ENCODE assay signal across 30 cellular contexts in genomic region chr6:13409991-13410390, GRCh38.
DNase-seq lines count a peak whose midpoint lies in the region; ATAC-seq, FAIRE-seq and TF ChIP-seq lines count a peak whose summit lies in the region.
"Had no signal": no experiment of that assay in that cellular context is flagged by ENCODE, and none has a peak within 500 bp of the region (broad histone marks: within the 10 kb centered on the region; RNA-seq: fewer than 3 reads in every experiment).

No MANE protein-coding gene starts in this region.

- H3K27ac ChIP-seq in HL-60 (replicated peaks) = peak overlapping the region; percentile 26; the same call in 1 of the 2 replicates
- H3K27ac ChIP-seq in astrocyte (ENCODE audit: low read depth, low read length) = no peak overlapping the region
- H3K27ac ChIP-seq in right cardiac atrium (ENCODE audit: low read length) = peak overlapping the region; percentile 34
- peak overlapping the region in 3 of 4 donors; percentile 33 to 66 (median 55) for H3K27ac ChIP-seq in sigmoid colon
- H3K27ac ChIP-seq: ovary, thyroid gland had no signal

- H3K4me1 ChIP-seq in astrocyte (ENCODE audit: insufficient read depth, low read length) = peaks cover 14% of the 10 kb centered on the region
- H3K4me1 ChIP-seq in right cardiac atrium (ENCODE audit: control insufficient read depth, insufficient read depth, low read length) = peaks cover 29% of the 10 kb centered on the region
- H3K4me1 ChIP-seq in sigmoid colon = peaks cover 0 to 82% (median 46%) of the 10 kb centered on the region in 4 donors
- H3K4me1 ChIP-seq: BE2C had no signal

- TF ChIP-seq EP300 in sigmoid colon (IDR thresholded peaks at IDR 0.05) = no peak

- no peaks in the 10 kb centered on the region for H3K36me3 ChIP-seq in astrocyte (ENCODE audit: insufficient read depth, low read length)
- no peaks in the 10 kb centered on the region for H3K36me3 ChIP-seq in sigmoid colon
- H3K36me3 ChIP-seq: BE2C, ovary, thyroid gland had no signal

- no peak overlapping the region for H3K4me3 Mint-ChIP-seq in astrocyte (ENCODE audit: unreplicated experiment)
- H3K4me3 Mint-ChIP-seq: activated CD8-positive, alpha-beta memory T cell treated with anti-CD3 and anti-CD28 coated beads, Interleukin-2, amount 10 ng/mL, durations not matched to agents 7 days and 5 days; activated naive CD8-positive, alpha-beta T cell treated with anti-CD3 and anti-CD28 coated beads, Interleukin-2, amount 50 U/mL, for 24 hours; activated T-cell treated with anti-CD3 and anti-CD28 coated beads, Interleukin-2, amount 50 U/mL, for 72 hours; CD8-positive, alpha-beta T cell; T-helper 17 cell had no signal

- no peak overlapping the region for H3K4me2 ChIP-seq in astrocyte (ENCODE audit: low read length)

- no peak overlapping the region for H3K9ac ChIP-seq in astrocyte (ENCODE audit: low read length)

- H3K9me3 ChIP-seq in astrocyte (ENCODE audit: insufficient read depth, low read depth, low read length) = no peaks in the 10 kb centered on the region
- no peaks in the 10 kb centered on the region for H3K9me3 ChIP-seq in right cardiac atrium (ENCODE audit: control insufficient read depth, low read length)
- no peaks in the 10 kb centered on the region for H3K9me3 ChIP-seq in sigmoid colon
- H3K9me3 ChIP-seq: BE2C, ovary, thyroid gland had no signal

- no peak for TF ChIP-seq POLR2A in sigmoid colon (IDR thresholded peaks at IDR 0.05)

- H3K9me3 Mint-ChIP-seq in astrocyte (ENCODE audit: unreplicated experiment) = peaks cover 3% of the 10 kb centered on the region
- H3K9me3 Mint-ChIP-seq: activated naive CD8-positive, alpha-beta T cell treated with anti-CD3 and anti-CD28 coated beads, Interleukin-2, amount 50 U/mL, for 24 hours; activated T-cell treated with anti-CD3 and anti-CD28 coated beads, Interleukin-2, amount 50 U/mL, for 72 hours; CD8-positive, alpha-beta T cell had no signal

- H3K27me3 ChIP-seq in HL-60 (ENCODE audit: insufficient read depth, poor library complexity, severe bottlenecking) (no peaks in the 10 kb centered on the region), astrocyte (ENCODE audit: insufficient read depth, low read length) (no peaks in the 10 kb centered on the region), right cardiac atrium (ENCODE audit: control insufficient read depth, insufficient read depth) (no peaks in the 10 kb centered on the region), sigmoid colon (no peaks in the 10 kb centered on the region)
- H3K27me3 ChIP-seq: BE2C, ovary, thyroid gland had no signal

- H2AFZ ChIP-seq in astrocyte (ENCODE audit: low read depth, low read length) = no peak overlapping the region

- no peaks in the 10 kb centered on the region for H3K79me2 ChIP-seq in astrocyte (ENCODE audit: insufficient read depth, low read length)

- H3K27ac Mint-ChIP-seq in astrocyte (ENCODE audit: unreplicated experiment) = no peak overlapping the region
- H3K27ac Mint-ChIP-seq: activated CD8-positive, alpha-beta memory T cell treated with anti-CD3 and anti-CD28 coated beads, Interleukin-2, amount 10 ng/mL, durations not matched to agents 7 days and 5 days; activated naive CD8-positive, alpha-beta T cell treated with anti-CD3 and anti-CD28 coated beads, Interleukin-2, amount 50 U/mL, for 24 hours; activated T-cell treated with anti-CD3 and anti-CD28 coated beads, Interleukin-2, amount 50 U/mL, for 72 hours; T-helper 17 cell had no signal

- 72% methylated on average over 2 of the region's 2 CpGs for WGBS in right cardiac atrium
- WGBS in sigmoid colon, 2 donors = 90 to 94% methylated on average over 2 of the region's 2 CpGs

- peaks cover 5% of the 10 kb centered on the region for H4K20me1 ChIP-seq in astrocyte (ENCODE audit: insufficient read depth, low read length)

- H3K4me3 ChIP-seq in HL-60 (replicated peaks; ENCODE audit: insufficient read depth, low read length) (no peak overlapping the region), astrocyte (ENCODE audit: insufficient read depth, low read depth, low read length) (no peak overlapping the region), right cardiac atrium (ENCODE audit: low read length) (no peak overlapping the region), sigmoid colon (no peak overlapping the region)
- H3K4me3 ChIP-seq: GM12878, lung, ovary, thyroid gland had no signal

- H3K27me3 Mint-ChIP-seq in astrocyte (ENCODE audit: low read depth, unreplicated experiment) = no peaks in the 10 kb centered on the region
- H3K27me3 Mint-ChIP-seq: activated CD8-positive, alpha-beta memory T cell treated with anti-CD3 and anti-CD28 coated beads, Interleukin-2, amount 10 ng/mL, durations not matched to agents 7 days and 5 days; activated naive CD8-positive, alpha-beta T cell treated with anti-CD3 and anti-CD28 coated beads, Interleukin-2, amount 50 U/mL, for 24 hours; T-helper 17 cell had no signal

- TF ChIP-seq CTCF in HL-60 (IDR thresholded peaks at IDR 0.05; ENCODE audit: insufficient read depth, low read length) (no peak), astrocyte (IDR thresholded peaks at IDR 0.05; ENCODE audit: insufficient read depth, low read depth, low read length) (no peak), sigmoid colon (IDR thresholded peaks at IDR 0.05) (peak in 1 of 4 experiments; percentile 7), GM20000 (IDR thresholded peaks at IDR 0.05; ENCODE audit: extremely low read depth, missing control alignments) (no peak)

- ATAC-seq in right cardiac atrium = no peak
- ATAC-seq in HG02571 (IDR thresholded peaks at IDR 0.05; ENCODE audit: unreplicated experiment) = no peak
- ATAC-seq: activated CD8-positive, alpha-beta memory T cell treated with anti-CD3 and anti-CD28 coated beads, Interleukin-2, amount 10 ng/mL, durations not matched to agents 7 days and 5 days; activated naive CD8-positive, alpha-beta T cell treated with anti-CD3 and anti-CD28 coated beads, Interleukin-2, amount 50 U/mL, for 24 hours; activated T-cell treated with anti-CD3 and anti-CD28 coated beads, Interleukin-2, amount 50 U/mL, for 72 hours; CD8-positive, alpha-beta T cell; GM12878; stimulated activated naive CD8-positive, alpha-beta T cell treated with anti-CD3 and anti-CD28 coated beads, Interleukin-15, Interleukin-2, amounts not matched to agents 100 U/mL and 50 U/mL, for 24 hours; T-helper 17 cell had no signal

- intact Hi-C loops in right cardiac atrium (cut with DNase I) (loop anchor here in 2 of 4 donors (10.0 kb wide), 2 partner anchors 65 to 75 kb away; no protein-coding TSS in a partner anchor), sigmoid colon (cut with DNase I) (no loop called here)

- DNase-seq in HL-60 (ENCODE audit: low read depth in 1 of 2, low spot score in 1 of 2) (no peak), astrocyte (ENCODE audit: low read depth) (peak; percentile 63), right cardiac atrium (no peak), sigmoid colon (no peak), putamen (ENCODE audit: low spot score) (no peak), GM20000 (ENCODE audit: low spot score) (no peak)
- DNase-seq in activated naive CD4-positive, alpha-beta T cell treated with Interleukin-2 at 50 U/mL for 16 hours = no peak
- DNase-seq: activated CD8-positive, alpha-beta memory T cell treated with anti-CD3 and anti-CD28 coated beads, Interleukin-2, amount 10 ng/mL, durations not matched to agents 7 days and 5 days; activated naive CD8-positive, alpha-beta T cell treated with anti-CD3 and anti-CD28 coated beads, Interleukin-2, amount 50 U/mL, for 24 hours; activated T-cell treated with anti-CD3 and anti-CD28 coated beads, Interleukin-2, amount 50 U/mL, for 72 hours; BE2C; CD8-positive, alpha-beta T cell; effector CD4-positive, alpha-beta T cell; EL; H7; kidney; NCI-H2029; NCI-H345; ovary; retina; SHP77; stimulated activated CD4-positive, alpha-beta T cell treated with anti-CD3 and anti-CD28 coated beads, Interleukin-1b, Interleukin-23, amount 100 ng/mL, for 48 hours; stimulated activated naive CD8-positive, alpha-beta T cell treated with anti-CD3 and anti-CD28 coated beads, Interleukin-15, Interleukin-2, amounts not matched to agents 100 U/mL and 50 U/mL, for 24 hours; T-helper 17 cell; thyroid gland had no signal

- peaks cover 15% of the 10 kb centered on the region for H3K4me1 Mint-ChIP-seq in astrocyte (ENCODE audit: low read depth, unreplicated experiment)
- H3K4me1 Mint-ChIP-seq: activated CD8-positive, alpha-beta memory T cell treated with anti-CD3 and anti-CD28 coated beads, Interleukin-2, amount 10 ng/mL, durations not matched to agents 7 days and 5 days had no signal

- peaks cover 9% of the 10 kb centered on the region for H3K36me3 Mint-ChIP-seq in astrocyte (ENCODE audit: low read depth, unreplicated experiment)
- H3K36me3 Mint-ChIP-seq: activated CD8-positive, alpha-beta memory T cell treated with anti-CD3 and anti-CD28 coated beads, Interleukin-2, amount 10 ng/mL, durations not matched to agents 7 days and 5 days; CD8-positive, alpha-beta T cell had no signal

- FAIRE-seq in astrocyte (lab: Jason Lieb, UNC) = no peak
- FAIRE-seq: GM12878, GM19239, kidney, TTC549 had no signal
